Comparison of ENCODE assay signal across 31 cellular contexts in the genomic region with DNA sequence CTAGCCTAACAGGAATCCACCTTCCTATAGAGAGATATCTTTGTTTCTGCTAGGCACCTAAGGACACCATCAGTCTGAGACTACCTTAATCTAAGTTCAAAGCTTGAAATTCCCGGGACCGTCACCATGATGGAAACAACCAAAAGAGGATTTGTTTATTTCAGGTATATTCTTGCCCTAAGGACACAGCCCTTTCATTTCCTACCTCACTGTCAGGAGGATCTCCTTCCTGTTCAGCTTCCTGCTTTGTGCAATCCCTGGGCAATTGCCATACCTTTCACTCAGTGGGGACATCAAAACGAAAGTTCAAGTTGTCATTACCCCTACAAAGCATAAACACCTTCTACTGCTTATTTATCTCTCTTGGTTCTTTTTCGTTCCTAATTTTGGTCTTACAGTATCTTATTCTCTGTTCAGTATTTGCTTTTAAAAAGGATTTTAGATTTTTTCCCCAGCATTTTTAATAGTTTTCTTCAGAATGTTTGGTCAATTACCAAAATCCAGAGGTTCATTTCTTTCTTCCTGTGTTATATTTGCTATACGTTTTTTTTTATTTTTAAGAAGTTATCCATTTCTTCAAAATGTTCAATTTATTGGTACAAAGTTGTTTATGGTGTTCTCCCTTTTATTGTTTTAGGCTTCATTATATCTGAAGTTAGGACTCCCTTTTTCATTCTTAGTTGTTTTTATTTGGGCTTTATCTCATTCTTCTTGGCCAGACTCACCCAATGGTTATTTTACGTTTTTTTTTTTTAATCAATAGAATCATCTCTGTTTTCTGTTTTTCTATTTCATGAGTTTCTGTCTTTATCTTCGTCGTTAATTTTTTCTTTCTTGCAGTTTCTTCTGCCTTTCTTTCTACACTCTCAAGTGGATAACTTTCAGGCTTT. TPM values are rescaled to one million over a fixed set of nuclear protein-coding genes. Genes with fewer than 3 reads are reported as not detected.
DNase-seq lines count a peak whose midpoint lies in the region; ATAC-seq, FAIRE-seq and TF ChIP-seq lines count a peak whose summit lies in the region.
"Had no signal": no experiment of that assay in that cellular context is flagged by ENCODE, and none has a peak within 500 bp of the region (broad histone marks: within the 10 kb centered on the region; RNA-seq: fewer than 3 reads in every experiment).

No MANE protein-coding gene starts in this region.

- H2BK12ac ChIP-seq in H9 (ENCODE audit: insufficient read length, low read depth, low read length) = no peak overlapping the region

- no peak overlapping the region for H4K91ac ChIP-seq in H9 (ENCODE audit: insufficient read length, low read depth, low read length)

- H3K27ac ChIP-seq in H9 (ENCODE audit: insufficient read length, low read depth, low read length) (no peak overlapping the region), GM12878 (ENCODE audit: control insufficient read depth, insufficient read depth) (no peak overlapping the region), liver (ENCODE audit: low read depth in 1 of 2, low read length in 2 of 2) (peak overlapping the region; percentile 42 to 43), Peyer's patch (no peak overlapping the region)
- H3K27ac ChIP-seq in CD4-positive, alpha-beta T cell (ENCODE audit: low read depth, low read length) = no peak overlapping the region
- H3K27ac ChIP-seq: body of pancreas, epithelial cell of prostate, lower lobe of right lung, SJCRH30, thyroid gland had no signal

- no peak for TF ChIP-seq EP300 in GM12878 (IDR thresholded peaks at IDR 0.05; ENCODE audit: borderline replicate concordance in 1 of 2, control insufficient read depth in 1 of 2, low read depth in 2 of 2, low read length in 2 of 2)

- H2BK120ac ChIP-seq in H9 (ENCODE audit: low read depth, low read length, poor library complexity, severe bottlenecking) = no peak overlapping the region

- H3K23me2 ChIP-seq in H9 (ENCODE audit: insufficient read length, low read depth, low read length, poor library complexity, severe bottlenecking) = no peaks in the 10 kb centered on the region

- no peak overlapping the region for H3K4ac ChIP-seq in H9 (ENCODE audit: low read depth, low read length)

- H4K20me1 ChIP-seq in H9 (ENCODE audit: control insufficient read depth, insufficient read depth, insufficient read length) (no peaks in the 10 kb centered on the region), GM12878 (ENCODE audit: control insufficient read depth, insufficient read depth) (no peaks in the 10 kb centered on the region)

- no peak overlapping the region for H3K23ac ChIP-seq in H9 (ENCODE audit: insufficient read length, low read depth, low read length)

- peak; percentile 57 for FAIRE-seq in GM12878 (lab: Jason Lieb, UNC)
- FAIRE-seq: GM18507, RCC 7860 had no signal

- no peak overlapping the region for H2BK15ac ChIP-seq in H9 (ENCODE audit: low read depth, low read length)

- H4K5ac ChIP-seq in H9 (ENCODE audit: insufficient read length, low read depth, low read length) = no peak overlapping the region

- no TSS peak for BruUV-seq in GM12878 (replicated peaks; lab: Mats Ljungman, UMichigan)

- H3K9ac ChIP-seq in H9 (ENCODE audit: extremely low read depth, insufficient read length, low read length) (no peak overlapping the region), GM12878 (ENCODE audit: control insufficient read depth, insufficient read depth, low read length) (no peak overlapping the region), liver (ENCODE audit: low read depth in 1 of 2, low read length in 2 of 2) (peak overlapping the region in 1 of 2 donors; percentile 53)

- no peak for TF ChIP-seq RAD21 in GM12878 (IDR thresholded peaks at IDR 0.05; ENCODE audit: insufficient read depth, low read depth, low read length)
- peak in 1 of 2 donors; percentile 32 for TF ChIP-seq RAD21 in liver (IDR thresholded peaks at IDR 0.05)

- POLR2A ChIA-PET in GM12878 (lab: Charles Lee) = no interaction called here
- POLR2A ChIA-PET in CD4-positive, alpha-beta T cell (lab: Charles Lee) = interaction anchor here (0.9 kb wide), 1 partner anchor 13 kb away, joined by 4 read pairs; a partner anchor contains a TSS

- no peaks in the 10 kb centered on the region; the same call in 1 of the 2 replicates for H3K4me1 ChIP-seq in H9 (ENCODE audit: insufficient read depth, low read length)
- H3K4me1 ChIP-seq in GM12878 (ENCODE audit: control insufficient read depth, insufficient read depth, low read length) = no peaks in the 10 kb centered on the region
- H3K4me1 ChIP-seq in liver (ENCODE audit: control insufficient read depth in 4 of 4, insufficient read depth in 4 of 4, low read length in 3 of 4) = peaks cover 0 to 6% (median 0%) of the 10 kb centered on the region in 4 donors
- no peaks in the 10 kb centered on the region for H3K4me1 ChIP-seq in Peyer's patch
- H3K4me1 ChIP-seq: body of pancreas, lower lobe of right lung, SJCRH30, thyroid gland had no signal

- intact Hi-C loops in GM12878 (cut with micrococcal nuclease; ENCODE audit: unreplicated experiment) = no loop called here
- intact Hi-C loops in CD4-positive, alpha-beta T cell (cut with DNase I, micrococcal nuclease) = no loop called here

- TF ChIP-seq CTCF in H9 (conservative IDR thresholded peaks at IDR 0.05) = no peak
- TF ChIP-seq CTCF in GM12878 (IDR thresholded peaks at IDR 0.05 in 2 of 3, conservative IDR thresholded peaks at IDR 0.05 in 1 of 3; ENCODE audit: control insufficient read depth in 2 of 3, extremely low read depth in 1 of 3, insufficient read depth in 1 of 3, low read depth in 3 of 3, low read length in 3 of 3) = no peak
- no peak for TF ChIP-seq CTCF in liver (IDR thresholded peaks at IDR 0.05; ENCODE audit: low read depth, low read length, missing input control)
- no peak for TF ChIP-seq CTCF in CD4-positive, alpha-beta T cell (IDR thresholded peaks at IDR 0.05)
- TF ChIP-seq CTCF in Peyer's patch (IDR thresholded peaks at IDR 0.05) = no peak

- WGBS in H9 (ENCODE audit: extremely low coverage, insufficient read length, low lambda C conversion rate) = no CpG with 5 or more reads among the region's 8 CpGs
- 65% methylated on average over 8 of the region's 8 CpGs for WGBS in GM12878 (ENCODE audit: insufficient coverage, insufficient replicate concordance, low lambda C conversion rate, missing lambda C conversion rate)
- whole genome bisulfite sequencing in liver = 49% methylated on average over 8 of the region's 8 CpGs

- H2AFZ ChIP-seq in H9 (ENCODE audit: low read length) = peak overlapping the region; percentile 95
- H2AFZ ChIP-seq in GM12878 (ENCODE audit: control insufficient read depth, low read depth, low read length) = no peak overlapping the region

- no peak overlapping the region for H3K4me3 ChIP-seq in GM12878
- no peak overlapping the region for H3K4me3 ChIP-seq in liver (ENCODE audit: low read depth in 1 of 3, low read length in 3 of 3)
- H3K4me3 ChIP-seq in Peyer's patch = no peak overlapping the region
- H3K4me3 ChIP-seq: body of pancreas, lower lobe of right lung, SJCRH30, thyroid gland had no signal

- H3K36me3 ChIP-seq in GM12878 (ENCODE audit: control insufficient read depth in 2 of 2, insufficient read depth in 2 of 2, low read length in 1 of 2) = no peaks in the 10 kb centered on the region
- no peaks in the 10 kb centered on the region for H3K36me3 ChIP-seq in liver (ENCODE audit: control insufficient read depth in 4 of 4, insufficient read depth in 3 of 4, low read depth in 1 of 4, low read length in 3 of 4)
- H3K36me3 ChIP-seq in Peyer's patch = no peaks in the 10 kb centered on the region
- H3K36me3 ChIP-seq: lower lobe of right lung, SJCRH30, thyroid gland had no signal

- in situ Hi-C loops in GM12878 (cut with MboI) = no loop called here

- H3K27ac Mint-ChIP-seq in H9 = no peak overlapping the region; a peak in 1 of 7 replicates
- no peak overlapping the region for H3K27ac Mint-ChIP-seq in CD4-positive, alpha-beta T cell
- H3K27ac Mint-ChIP-seq: activated CD8-positive, alpha-beta memory T cell treated with anti-CD3 and anti-CD28 coated beads, Interleukin-2, amount 10 ng/mL, durations not matched to agents 7 days and 5 days; nephron; stimulated activated naive CD8-positive, alpha-beta T cell treated with anti-CD3 and anti-CD28 coated beads, Interleukin-15, amount 100 ng/mL, for 72 hours; WTC11 had no signal

- H3K27me3 ChIP-seq in H9 (ENCODE audit: insufficient read depth, low read length) (no peaks in the 10 kb centered on the region), GM12878 (replicated peaks in 1 of 2; ENCODE audit: control insufficient read depth in 2 of 2, insufficient read depth in 2 of 2, low read length in 1 of 2) (no peaks in the 10 kb centered on the region), liver (ENCODE audit: control insufficient read depth in 4 of 4, insufficient read depth in 4 of 4, low read length in 3 of 4) (no peaks in the 10 kb centered on the region), Peyer's patch (no peaks in the 10 kb centered on the region)
- H3K27me3 ChIP-seq in CD4-positive, alpha-beta T cell (ENCODE audit: control insufficient read depth, insufficient read depth, low read length) = peaks cover 4% of the 10 kb centered on the region
- H3K27me3 ChIP-seq: body of pancreas, thyroid gland had no signal

- H3K36me3 Mint-ChIP-seq in H9 (ENCODE audit: insufficient read depth in 1 of 3, low read depth in 3 of 3) = no peaks in the 10 kb centered on the region
- H3K36me3 Mint-ChIP-seq in CD4-positive, alpha-beta T cell (ENCODE audit: low read depth) = no peaks in the 10 kb centered on the region
- H3K36me3 Mint-ChIP-seq: activated CD8-positive, alpha-beta memory T cell treated with anti-CD3 and anti-CD28 coated beads, Interleukin-2, amount 10 ng/mL, durations not matched to agents 7 days and 5 days had no signal

- no peak overlapping the region for H2BK5ac ChIP-seq in H9 (ENCODE audit: insufficient read length, low read length)

- peaks cover 0 to 4% of the 10 kb centered on the region in 2 experiments; a peak in 3 of 4 replicates for H3K4me1 Mint-ChIP-seq in H9
- no peaks in the 10 kb centered on the region for H3K4me1 Mint-ChIP-seq in CD4-positive, alpha-beta T cell (ENCODE audit: low read depth)
- H3K4me1 Mint-ChIP-seq: nephron; stimulated activated naive CD8-positive, alpha-beta T cell treated with anti-CD3 and anti-CD28 coated beads, Interleukin-15, amount 100 ng/mL, for 72 hours had no signal

- peaks cover 3 to 6% of the 10 kb centered on the region in 2 experiments; a peak in 3 of 5 replicates for H3K9me3 Mint-ChIP-seq in H9
- no peaks in the 10 kb centered on the region for H3K9me3 Mint-ChIP-seq in CD4-positive, alpha-beta T cell
- H3K9me3 Mint-ChIP-seq: stimulated activated naive CD8-positive, alpha-beta T cell treated with anti-CD3 and anti-CD28 coated beads, Interleukin-15, amount 100 ng/mL, for 72 hours had no signal

- H3K18ac ChIP-seq in H9 (ENCODE audit: insufficient read length, low read depth, low read length) = no peak overlapping the region

- SMC1A ChIA-PET in GM12878 (lab: Charles Lee; ENCODE audit: uncharacterized antibody, unreplicated experiment) = interaction anchor here (0.8 to 1.6 kb wide), 2 partner anchors 10 to 16 kb away, joined by 3 to 7 read pairs; no protein-coding TSS in a partner anchor

- H3K14ac ChIP-seq in H9 (ENCODE audit: insufficient read depth, low read length) = no peak overlapping the region

- H3K4me3 Mint-ChIP-seq in H9 = no peak overlapping the region
- no peak overlapping the region for H3K4me3 Mint-ChIP-seq in CD4-positive, alpha-beta T cell
- H3K4me3 Mint-ChIP-seq: activated CD8-positive, alpha-beta memory T cell treated with anti-CD3 and anti-CD28 coated beads, Interleukin-2, amount 10 ng/mL, durations not matched to agents 7 days and 5 days; nephron; stimulated activated naive CD8-positive, alpha-beta T cell treated with anti-CD3 and anti-CD28 coated beads, Interleukin-15, amount 100 ng/mL, for 72 hours; WTC11 had no signal

- RAD21 ChIA-PET in GM12878 (lab: Charles Lee; ENCODE audit: unreplicated experiment) = no interaction called here

- no peak overlapping the region for H4K8ac ChIP-seq in H9 (replicated peaks; ENCODE audit: insufficient read length, low read depth, low read length)

- no peak overlapping the region for H2AK5ac ChIP-seq in H9 (ENCODE audit: insufficient read length, low read length)

- H3T11ph ChIP-seq in H9 (ENCODE audit: low read length) = no peak overlapping the region

- no peak overlapping the region for H3K4me2 ChIP-seq in H9 (ENCODE audit: insufficient read depth, insufficient read length, low read length)
- H3K4me2 ChIP-seq in GM12878 (ENCODE audit: control insufficient read depth, insufficient read depth) = no peak overlapping the region

- no peak for ATAC-seq in GM12878
- ATAC-seq in CD4-positive, alpha-beta T cell (ENCODE audit: poor library complexity) = no peak
- ATAC-seq: activated CD8-positive, alpha-beta memory T cell treated with anti-CD3 and anti-CD28 coated beads, Interleukin-2, amount 10 ng/mL, durations not matched to agents 7 days and 5 days; body of pancreas; lower lobe of right lung; stimulated activated naive CD8-positive, alpha-beta T cell treated with anti-CD3 and anti-CD28 coated beads, Interleukin-15, amount 100 ng/mL, for 72 hours; WTC11 had no signal

- TF ChIP-seq POLR2A in GM12878 (IDR thresholded peaks at IDR 0.05; ENCODE audit: low read depth, low read length) (no peak), Peyer's patch (IDR thresholded peaks at IDR 0.05) (no peak)

- H2BK20ac ChIP-seq in H9 (ENCODE audit: low read depth, low read length, poor library complexity, severe bottlenecking) = no peak overlapping the region

- H3K56ac ChIP-seq in H9 (ENCODE audit: insufficient read length, low read depth, low read length) = no peak overlapping the region

- no peaks in the 10 kb centered on the region for H3K79me1 ChIP-seq in H9 (ENCODE audit: insufficient read depth, low read depth, low read length, poor library complexity, severe bottlenecking)

- H3K27me3 Mint-ChIP-seq in H9 (ENCODE audit: low read depth) = peaks cover 3% of the 10 kb centered on the region
- peaks cover 28% of the 10 kb centered on the region for H3K27me3 Mint-ChIP-seq in CD4-positive, alpha-beta T cell

- H3K79me2 ChIP-seq in H9 (ENCODE audit: insufficient read depth, low read length) (no peaks in the 10 kb centered on the region), GM12878 (ENCODE audit: control insufficient read depth, insufficient read depth, low read length) (no peaks in the 10 kb centered on the region)

- CTCF ChIA-PET in GM12878 (lab: Yijun Ruan, JAX) = interaction anchor here (2.0 to 2.2 kb wide), 2 partner anchors 16 to 157 kb away, joined by 7 to 8 read pairs; no protein-coding TSS in a partner anchor
- CTCF ChIA-PET in CD4-positive, alpha-beta T cell (lab: Charles Lee) = interaction anchor here (0.7 kb wide), 1 partner anchor 24 kb away, joined by 3 read pairs; no protein-coding TSS in a partner anchor

- DNase-seq in H9 = no peak
- DNase-seq in M059J (ENCODE audit: low read depth) = peak; percentile 27
- no peak for DNase-seq in GM12878 (ENCODE audit: low read depth, low spot score)
- no peak for DNase-seq in anterior cingulate cortex (lab: John Stamatoyannopoulos, UW)
- DNase-seq in CD4-positive, alpha-beta T cell = no peak
- DNase-seq in Peyer's patch = no peak
- DNase-seq: activated CD8-positive, alpha-beta memory T cell treated with anti-CD3 and anti-CD28 coated beads, Interleukin-2, amount 10 ng/mL, durations not matched to agents 7 days and 5 days; activated naive CD4-positive, alpha-beta T cell treated with Interleukin-2 at 50 U/mL for 16 hours; activated T-cell treated with anti-CD3 and anti-CD28 coated beads, Interleukin-2, amount 50 U/mL, for 48 hours; body of pancreas; cerebellar nuclear complex; DMS79; GF-D8; glutamatergic neuron; islet precursor cell; lower lobe of right lung; NCI-H2081 treated with DMSO at 0.1 percent for 48 hours; NCI-H446; SJCRH30; stimulated activated naive CD8-positive, alpha-beta T cell treated with anti-CD3 and anti-CD28 coated beads, Interleukin-15, amount 100 ng/mL, for 72 hours; T1000; thyroid gland had no signal

- H3K9me3 ChIP-seq in H9 (ENCODE audit: control insufficient read depth, low read depth, low read length) = no peaks in the 10 kb centered on the region
- H3K9me3 ChIP-seq in GM12878 (replicated peaks; ENCODE audit: control insufficient read depth, insufficient read depth, low read length) = no peaks in the 10 kb centered on the region
- H3K9me3 ChIP-seq in liver (ENCODE audit: control insufficient read depth in 4 of 4, low read length in 3 of 4) = no peaks in the 10 kb centered on the region
- no peaks in the 10 kb centered on the region for H3K9me3 ChIP-seq in CD4-positive, alpha-beta T cell (ENCODE audit: control insufficient read depth, low read length)
- no peaks in the 10 kb centered on the region for H3K9me3 ChIP-seq in Peyer's patch
- H3K9me3 ChIP-seq: body of pancreas, lower lobe of right lung, SJCRH30, thyroid gland had no signal

RNA-seq across cellular contexts. Expression of a gene that starts 13.0 kb away (rescaled TPM):
- total RNA-seq in H9 (2021) = 49.7 and 50.0 TPM in 2 replicates
- total RNA-seq in M059J (2014; rRNA removed; shearing (Covaris generic)) = 45.2 and 56.6 TPM in 2 replicates
- total RNA-seq in GM12878 (2013; cell fraction: nucleolus; rRNA removed) = 9.5 and 9.9 TPM in 2 replicates
- 34.7 and 49.0 TPM in 2 replicates for total RNA-seq in GM12878 (2014; rRNA removed)
- total RNA-seq in GM12878 (2014; rRNA removed; fragmentation: Illumina TruSeq; extraction: Trizol) = 37.6 and 37.7 TPM in 2 replicates
- total RNA-seq in GM12878 (2021) = 37.2 and 38.7 TPM in 2 replicates
- 23.4 TPM for polyA plus RNA-seq in GM12878 (2011; ENCODE audit: low read depth)
- polyA plus RNA-seq in GM12878 (2011; rRNA removed) = 48.2 and 71.8 TPM in 2 replicates
- 18.2 and 22.6 TPM in 2 replicates for polyA plus RNA-seq in GM12878 (2011; cell fraction: cytosol; rRNA removed)
- 14.8 and 22.4 TPM in 2 replicates for polyA plus RNA-seq in GM12878 (2011; cell fraction: nucleus; rRNA removed)
- polyA plus RNA-seq in GM12878 (2012) = 33.4 and 40.3 TPM in 2 replicates
- polyA plus RNA-seq in GM12878 (2014; fragmentation: Illumina TruSeq; extraction: Trizol) = 34.6 and 38.9 TPM in 2 replicates
- polyA plus RNA-seq in GM12878 (2014; fragmentation: Nextera tagmentation; extraction: Ambion mirVana) = 10 to 100 TPM; 34.9 to 52.5 TPM
- polyA plus RNA-seq in GM12878 (2014; rRNA removed) = 62.1 and 64.1 TPM in 2 replicates
- 10 to 100 TPM; 60.7 to 71.2 TPM for polyA plus RNA-seq in GM12878 (2016; fragmentation: Nextera tagmentation; extraction: Ambion mirVana)
- polyA minus RNA-seq in GM12878 (2011; rRNA and poly(A)+ RNA removed) = 15.2 and 19.1 TPM in 2 replicates
- 13.2 and 23.0 TPM in 2 replicates for polyA minus RNA-seq in GM12878 (2011; cell fraction: cytosol; rRNA and poly(A)+ RNA removed)
- polyA minus RNA-seq in GM12878 (2011; cell fraction: nucleus; rRNA and poly(A)+ RNA removed) = 7.2 and 7.7 TPM in 2 replicates
- total RNA-seq in liver = 10 to 100 TPM in 1 of 2 donors, 1 to 10 TPM in 1; 5.4 to 34.6 TPM
- polyA plus RNA-seq in liver = 10 to 100 TPM; 10.5 to 12.5 TPM
- total RNA-seq in CD4-positive, alpha-beta T cell = 10 to 100 TPM; 34.7 to 37.3 TPM
- total RNA-seq in Peyer's patch = 10 to 100 TPM in 1 of 4 donors, 1 to 10 TPM in 3; 4.0 to 35.5 (median 6.6) TPM

RNA-seq across cellular contexts. Expression of a gene that starts 51.1 kb away (rescaled TPM):
- not detected in 2 replicates for total RNA-seq in H9 (2021)
- total RNA-seq in M059J (2014; rRNA removed; shearing (Covaris generic)) = 0.07 TPM in 1 of 2 replicates, not detected in the other
- not detected in 2 replicates for total RNA-seq in GM12878 (2013; cell fraction: nucleolus; rRNA removed)
- total RNA-seq in GM12878 (2014; rRNA removed) = not detected in 2 replicates
- not detected in 2 replicates for total RNA-seq in GM12878 (2014; rRNA removed; fragmentation: Illumina TruSeq; extraction: Trizol)
- total RNA-seq in GM12878 (2021) = 0.08 TPM in 1 of 2 replicates, not detected in the other
- not detected for polyA plus RNA-seq in GM12878 (2011; ENCODE audit: low read depth)
- not detected in 2 replicates for polyA plus RNA-seq in GM12878 (2011; rRNA removed)
- not detected in 2 replicates for polyA plus RNA-seq in GM12878 (2011; cell fraction: cytosol; rRNA removed)
- not detected in 2 replicates for polyA plus RNA-seq in GM12878 (2011; cell fraction: nucleus; rRNA removed)
- not detected in 2 replicates for polyA plus RNA-seq in GM12878 (2012)
- polyA plus RNA-seq in GM12878 (2014; fragmentation: Illumina TruSeq; extraction: Trizol) = not detected in 2 replicates
- polyA plus RNA-seq in GM12878 (2014; fragmentation: Nextera tagmentation; extraction: Ambion mirVana) = not detected
- polyA plus RNA-seq in GM12878 (2014; rRNA removed) = not detected in 2 replicates
- polyA plus RNA-seq in GM12878 (2016; fragmentation: Nextera tagmentation; extraction: Ambion mirVana) = not detected
- polyA minus RNA-seq in GM12878 (2011; rRNA and poly(A)+ RNA removed) = not detected in 2 replicates
- polyA minus RNA-seq in GM12878 (2011; cell fraction: cytosol; rRNA and poly(A)+ RNA removed) = not detected in 2 replicates
- not detected in 2 replicates for polyA minus RNA-seq in GM12878 (2011; cell fraction: nucleus; rRNA and poly(A)+ RNA removed)
- total RNA-seq in liver = 1 to 10 TPM in 1 of 2 donors, under 1 TPM in 1; 0.67 to 1.1 TPM
- polyA plus RNA-seq in liver = 1 to 10 TPM in 1 of 2 donors, under 1 TPM in 1; 0.57 to 1.0 TPM
- not detected for total RNA-seq in CD4-positive, alpha-beta T cell
- total RNA-seq in Peyer's patch = 10 to 100 TPM in 1 of 4 donors, 1 to 10 TPM in 3; 2.5 to 29.7 (median 4.7) TPM
- total RNA-seq: activated CD8-positive, alpha-beta memory T cell treated with anti-CD3 and anti-CD28 coated beads, Interleukin-2, amount 10 ng/mL, durations not matched to agents 7 days and 5 days; mononuclear cell; osteoblast; SJCRH30; skeletal muscle tissue had no signal

Comparison
In these comparisons a context has a peak if more than half of its experiments do, and no peak if none do; other contexts are left out.
1. H3K27ac ChIP-seq: peak in liver (2 of 2); none in H9 (single experiment), GM12878 (single experiment), CD4-positive, alpha-beta T cell (single experiment) and Peyer's patch (0 of 4).